In the genomic region with DNA sequence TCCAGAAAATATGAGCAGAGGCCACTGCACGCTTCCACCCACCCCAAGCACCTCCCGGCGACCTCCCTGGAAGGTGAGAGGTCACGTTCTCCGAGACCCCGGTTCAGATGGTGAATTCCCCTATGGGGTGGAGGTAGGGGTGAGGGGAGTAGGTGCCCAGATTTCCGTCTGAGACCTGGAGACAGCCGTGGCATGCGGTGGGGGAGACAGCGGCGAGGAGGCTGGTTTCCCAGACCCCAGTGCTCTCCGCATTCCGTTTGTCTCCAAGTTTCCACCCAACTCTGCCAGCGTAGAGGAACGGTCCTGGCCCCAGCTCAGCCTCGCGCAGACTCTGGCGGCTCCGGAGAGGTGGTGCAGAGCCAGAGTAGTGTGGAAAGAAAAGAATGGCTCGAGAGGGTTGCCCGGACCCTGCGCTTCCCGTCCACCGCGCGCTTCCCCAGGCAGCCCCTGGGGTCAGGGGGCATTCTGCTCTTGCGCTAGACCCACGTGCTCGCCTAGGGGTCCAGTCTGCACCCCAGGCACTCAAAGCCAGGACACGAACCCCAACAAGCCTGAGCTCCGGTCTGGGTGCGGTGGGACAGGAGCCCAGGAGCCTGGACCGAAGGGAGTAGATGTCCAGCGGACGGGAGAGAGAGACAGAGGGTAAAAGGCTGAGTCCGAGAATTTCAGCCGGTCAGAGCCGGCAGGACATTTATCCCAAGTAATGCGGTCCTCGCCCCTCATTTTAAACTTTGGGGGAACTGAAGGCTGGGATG, we compare ENCODE assay signal across 8 cellular contexts. TPM values are rescaled to one million over a fixed set of nuclear protein-coding genes. Genes with fewer than 3 reads are reported as not detected.
DNase-seq lines count a peak whose midpoint lies in the region; ATAC-seq and TF ChIP-seq lines count a peak whose summit lies in the region.

No MANE protein-coding gene starts in this region.

- DNase-seq in NCI-H510A treated with DMSO at 0.1 percent for 48 hours (lab: John Stamatoyannopoulos, UW) (peak; percentile 24), NCI-H510A (lab: John Stamatoyannopoulos, UW) (no peak), SK-N-SH (peak; percentile 81), epithelial cell of proximal tubule (ENCODE audit: low read depth) (no peak), midbrain (lab: John Stamatoyannopoulos, UW) (peak; percentile 55), upper lobe of left lung (peak in 1 of 2 donors; percentile 85), NCI-H1092 (lab: John Stamatoyannopoulos, UW) (no peak), foreskin melanocyte (no peak)

- 5% methylated on average over 21 of the region's 40 CpGs for WGBS in SK-N-SH (ENCODE audit: low lambda C conversion rate)
- WGBS in upper lobe of left lung, 2 donors = 4% methylated on average over 34 to 40 of the region's 40 CpGs

- ATAC-seq in upper lobe of left lung (ENCODE audit: low FRiP score in 2 of 2) = peak; percentile 5 to 60

- peak overlapping the region; percentile 72 to 92 for H3K4me3 ChIP-seq in SK-N-SH (ENCODE audit: low read depth in 2 of 2, low read length in 1 of 2)
- peak overlapping the region; percentile 78 for H3K4me3 ChIP-seq in epithelial cell of proximal tubule (ENCODE audit: low read depth, low read length)
- H3K4me3 ChIP-seq in upper lobe of left lung = peak overlapping the region; percentile 7 to 71 (median 58)

- H3K9me3 ChIP-seq in SK-N-SH (no peaks in the 10 kb centered on the region), upper lobe of left lung (no peaks in the 10 kb centered on the region)

- no peaks in the 10 kb centered on the region; the same call in 1 of the 2 replicates for H4K20me1 ChIP-seq in SK-N-SH (ENCODE audit: insufficient read depth)

- H3K9ac ChIP-seq in SK-N-SH = peak overlapping the region; percentile 76; the same call in 1 of the 2 replicates

- TF ChIP-seq POLR2A in upper lobe of left lung (IDR thresholded peaks at IDR 0.05) = peak in 1 of 4 donors; percentile 6

- no peak; the same call in 1 of the 2 replicates for TF ChIP-seq RAD21 in SK-N-SH (IDR thresholded peaks at IDR 0.05; ENCODE audit: low read length)

- H3K79me2 ChIP-seq in SK-N-SH (ENCODE audit: insufficient read depth) = peaks cover 23% of the 10 kb centered on the region; the same call in 1 of the 2 replicates

- POLR2A ChIA-PET in SK-N-SH (lab: Yijun Ruan, JAX) = interaction anchor here (1.5 kb wide), 1 partner anchor 236 kb away, joined by 3 read pairs; no protein-coding TSS in a partner anchor

- H2AFZ ChIP-seq in SK-N-SH (ENCODE audit: low read depth) = peak overlapping the region; percentile 87

- H3K27ac ChIP-seq in SK-N-SH (ENCODE audit: low read depth in 2 of 2, low read length in 1 of 2) (peak overlapping the region; percentile 78 to 92), upper lobe of left lung (peak overlapping the region; percentile 86 to 93 (median 88))

- TF ChIP-seq CTCF in SK-N-SH (IDR thresholded peaks at IDR 0.05) (no peak), epithelial cell of proximal tubule (conservative IDR thresholded peaks at IDR 0.05; ENCODE audit: low read depth, low read length) (peak; percentile 17), upper lobe of left lung (IDR thresholded peaks at IDR 0.05) (peak in 1 of 6 experiments; percentile 10)

- peaks cover 4% of the 10 kb centered on the region for H3F3A ChIP-seq in SK-N-SH (replicated peaks; ENCODE audit: insufficient read depth)

- peaks cover 0 to 33% of the 10 kb centered on the region in 2 experiments; a peak in 2 of 4 replicates for H3K4me1 ChIP-seq in SK-N-SH (ENCODE audit: control insufficient read depth in 1 of 2, insufficient read depth in 2 of 2, low read depth in 1 of 2, low read length in 1 of 2)
- H3K4me1 ChIP-seq in upper lobe of left lung = peaks cover 33 to 70% (median 59%) of the 10 kb centered on the region in 4 donors

- TF ChIP-seq EP300 in SK-N-SH (IDR thresholded peaks at IDR 0.05; ENCODE audit: borderline replicate concordance in 1 of 2, low read depth in 1 of 2, low read length in 1 of 2) (no peak), upper lobe of left lung (IDR thresholded peaks at IDR 0.05) (no peak)

- H3K4me2 ChIP-seq in SK-N-SH = peak overlapping the region; percentile 97

- no peaks in the 10 kb centered on the region for H3K9me2 ChIP-seq in SK-N-SH

- H3K36me3 ChIP-seq in SK-N-SH (replicated peaks in 1 of 2; ENCODE audit: control insufficient read depth in 1 of 2, insufficient read depth in 2 of 2, low read length in 1 of 2) (peaks cover 6 to 22% of the 10 kb centered on the region in 2 experiments), upper lobe of left lung (peaks cover 6 to 24% (median 7%) of the 10 kb centered on the region in 4 donors)

- no peaks in the 10 kb centered on the region; the same call in 1 of the 2 replicates for H3K27me3 ChIP-seq in SK-N-SH (ENCODE audit: insufficient read depth)
- no peaks in the 10 kb centered on the region for H3K27me3 ChIP-seq in upper lobe of left lung

- CTCF ChIA-PET in SK-N-SH (lab: Yijun Ruan, JAX) = interaction anchor here (0.5 to 13.3 kb wide), 15 partner anchors 32 to 847 kb away, joined by 3 to 359 read pairs (median 4); no protein-coding TSS in a partner anchor

TF ChIP-seq in SK-N-SH, 30 proteins besides CTCF, POLR2A, EP300 and RAD21:
- TF ChIP-seq SMC3 (IDR thresholded peaks at IDR 0.05; ENCODE audit: low read depth, low read length) (peak; percentile 15; the same call in 1 of the 2 replicates), MAX (IDR thresholded peaks at IDR 0.05; ENCODE audit: low read depth) (0 out of 2 replicates have a peak, but pooled peaks have one; percentile 26), FOXJ3 (CRISPR knock-in tag; IDR thresholded peaks at IDR 0.05) (no peak), NFIC (IDR thresholded peaks at IDR 0.05; ENCODE audit: borderline replicate concordance) (no peak), MXI1 (IDR thresholded peaks at IDR 0.05; ENCODE audit: low read depth, low read length) (0 out of 2 replicates have a peak, but pooled peaks have one; percentile 20), FOXM1 (IDR thresholded peaks at IDR 0.05; ENCODE audit: low read depth) (no peak), GATA2 (CRISPR knock-in tag; IDR thresholded peaks at IDR 0.05) (no peak), RFX5 (IDR thresholded peaks at IDR 0.05; ENCODE audit: low read length) (no peak), NRF1 (IDR thresholded peaks at IDR 0.05; ENCODE audit: low read depth, low read length) (peak; percentile 41), PBX3 (IDR thresholded peaks at IDR 0.05) (no peak)
- TF ChIP-seq, protein P1, sequence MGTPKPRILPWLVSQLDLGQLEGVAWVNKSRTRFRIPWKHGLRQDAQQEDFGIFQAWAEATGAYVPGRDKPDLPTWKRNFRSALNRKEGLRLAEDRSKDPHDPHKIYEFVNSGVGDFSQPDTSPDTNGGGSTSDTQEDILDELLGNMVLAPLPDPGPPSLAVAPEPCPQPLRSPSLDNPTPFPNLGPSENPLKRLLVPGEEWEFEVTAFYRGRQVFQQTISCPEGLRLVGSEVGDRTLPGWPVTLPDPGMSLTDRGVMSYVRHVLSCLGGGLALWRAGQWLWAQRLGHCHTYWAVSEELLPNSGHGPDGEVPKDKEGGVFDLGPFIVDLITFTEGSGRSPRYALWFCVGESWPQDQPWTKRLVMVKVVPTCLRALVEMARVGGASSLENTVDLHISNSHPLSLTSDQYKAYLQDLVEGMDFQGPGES (IDR thresholded peaks at IDR 0.05; ENCODE audit: low read depth, low read length) = no peak

RNA-seq across cellular contexts. Expression of gene PMP22, which starts 3.9 kb away (rescaled TPM):
- polyA plus RNA-seq in SK-N-SH (2012; rRNA removed) = 63.0 and 82.5 TPM in 2 replicates
- 67.3 and 70.0 TPM in 2 replicates for polyA plus RNA-seq in SK-N-SH (2012; cell fraction: cytosol; rRNA removed)
- polyA plus RNA-seq in SK-N-SH (2012; cell fraction: nucleus; rRNA removed) = 45.2 and 46.8 TPM in 2 replicates
- total RNA-seq in epithelial cell of proximal tubule = 8.6 and 12.7 TPM in 2 replicates
- 100 to 1,000 TPM in 3 of 6 donors, 10 to 100 TPM in 3; 49.7 to 179 (median 105) TPM for total RNA-seq in upper lobe of left lung

Comparison
In these comparisons a context has a peak if more than half of its experiments do, and no peak if none do; other contexts are left out.
1. DNase-seq: peak in NCI-H510A treated with DMSO at 0.1 percent for 48 hours (single experiment), SK-N-SH (single experiment) and midbrain (single experiment); none in NCI-H510A (single experiment), epithelial cell of proximal tubule (single experiment), NCI-H1092 (single experiment) and foreskin melanocyte (single experiment).
2. Peak in every context shown above with its lines, with median percentiles within 50 percentile points of each other: H3K4me3 ChIP-seq.